Comparison of ENCODE assay signal across 8 cellular contexts in the genomic region with DNA sequence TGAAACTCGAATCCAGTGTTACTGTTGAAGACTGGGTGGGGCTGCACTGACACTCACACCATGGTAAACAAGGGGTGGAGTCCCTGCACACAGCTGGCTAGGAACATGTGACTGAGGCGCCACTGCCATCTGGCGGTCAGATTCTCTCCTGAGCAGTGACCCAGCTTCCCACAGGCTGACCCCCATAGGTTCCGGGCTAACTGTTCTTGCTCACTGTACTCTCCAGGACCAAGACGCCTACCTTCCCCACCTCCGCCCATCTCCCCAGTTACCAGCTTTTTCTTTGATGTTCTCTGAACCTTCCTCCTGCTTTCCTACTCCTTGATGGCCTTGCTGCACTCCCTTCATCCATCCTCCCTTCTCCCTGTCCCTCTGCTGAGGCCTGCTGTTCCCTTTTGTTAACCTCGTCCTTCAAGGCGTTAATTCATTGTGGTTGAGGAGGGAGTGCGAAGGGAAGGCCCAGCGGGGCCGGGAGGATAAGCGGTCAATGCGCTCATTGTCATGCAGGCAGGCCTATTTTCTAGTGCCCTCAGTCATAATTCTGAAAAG.
DNase-seq lines count a peak whose midpoint lies in the region; ATAC-seq and TF ChIP-seq lines count a peak whose summit lies in the region.

No MANE protein-coding gene starts in this region.

- H3K4me3 ChIP-seq in ACC112 (ENCODE audit: low read depth, low read length), result no peak overlapping the region
- H3K4me3 ChIP-seq in choroid plexus epithelial cell (ENCODE audit: low read depth, low read length), result no peak overlapping the region

- H2AFZ ChIP-seq in ACC112 (ENCODE audit: low read length, unreplicated experiment), result peak overlapping the region; percentile 23

- no peaks in the 10 kb centered on the region for H3K27me3 ChIP-seq in ACC112 (ENCODE audit: insufficient read depth, low read length)

- H3K4me1 ChIP-seq in ACC112 (ENCODE audit: control insufficient read depth, insufficient read depth, low read length, unreplicated experiment), result peaks cover 5% of the 10 kb centered on the region

- peak; percentile 100 for ATAC-seq in GM18868 (IDR thresholded peaks at IDR 0.05; ENCODE audit: unreplicated experiment)
- peak; percentile 96 for ATAC-seq in HG03097 (IDR thresholded peaks at IDR 0.05; ENCODE audit: low FRiP score, unreplicated experiment)

- H3K36me3 ChIP-seq in ACC112 (ENCODE audit: insufficient read depth, low read length), result no peaks in the 10 kb centered on the region

- DNase-seq in NCI-H2171 (lab: John Stamatoyannopoulos, UW), result peak; percentile 73
- DNase-seq in activated CD4-positive, CD25-positive, alpha-beta regulatory T cell treated with anti-CD3 and anti-CD28 coated beads, Interleukin-2, amount 50 U/mL, for 16 hours (ENCODE audit: low read depth, low spot score), result peak; percentile 4
- DNase-seq in choroid plexus epithelial cell (ENCODE audit: low read depth), result peak; percentile 96
- DNase-seq in left kidney (ENCODE audit: low read depth, low spot score), result peak; percentile 92
- peak; percentile 35 for DNase-seq in stimulated activated CD4-positive, alpha-beta T cell treated with anti-CD3 and anti-CD28 coated beads, Interleukin-4, amount 100 ng/mL, for 1 hour

- peak; percentile 89 for TF ChIP-seq CTCF in choroid plexus epithelial cell (conservative IDR thresholded peaks at IDR 0.05; ENCODE audit: low read depth, low read length)

- no peaks in the 10 kb centered on the region for H3K79me2 ChIP-seq in ACC112 (ENCODE audit: control insufficient read depth, insufficient read depth, low read length, unreplicated experiment)

- no peak overlapping the region for H3K27ac ChIP-seq in ACC112 (ENCODE audit: low read depth, low read length)

Comparison
In these comparisons a context has a peak if more than half of its experiments do, and no peak if none do; other contexts are left out.
1. DNase-seq: peak in every context shown above with its lines; median percentile 96 in choroid plexus epithelial cell; 92 in left kidney; 73 in NCI-H2171; 35 in stimulated activated CD4-positive, alpha-beta T cell treated with anti-CD3 and anti-CD28 coated beads, Interleukin-4, amount 100 ng/mL, for 1 hour; 4 in activated CD4-positive, CD25-positive, alpha-beta regulatory T cell treated with anti-CD3 and anti-CD28 coated beads, Interleukin-2, amount 50 U/mL, for 16 hours.